ENCODE assay signal across 19 cellular contexts in genomic region chrX:51608071-51608470, GRCh38. TPM values are rescaled to one million over a fixed set of nuclear protein-coding genes. Genes with fewer than 3 reads are reported as not detected.
A peak's percentile ranks its signal among the peaks of the same experiment; 100 is the strongest.
DNase-seq lines count a peak whose midpoint lies in the region; ATAC-seq and TF ChIP-seq lines count a peak whose summit lies in the region.
"Had no signal": no experiment of that assay in that cellular context is flagged by ENCODE, and none has a peak within 500 bp of the region (broad histone marks: within the 10 kb centered on the region; RNA-seq: fewer than 3 reads in every experiment).

No MANE protein-coding gene starts in this region.

- H4K20me1 ChIP-seq in GM23248 (ENCODE audit: insufficient read depth), result no peaks in the 10 kb centered on the region

- peak overlapping the region in 1 of 2 donors; percentile 31 for H3K4me3 Mint-ChIP-seq in CD14-positive monocyte
- H3K4me3 Mint-ChIP-seq in activated naive CD8-positive, alpha-beta T cell treated with anti-CD3 and anti-CD28 coated beads, Interleukin-2, amount 50 U/mL, for 24 hours, result no peak overlapping the region
- H3K4me3 Mint-ChIP-seq in CD8-positive, alpha-beta T cell, result no peak overlapping the region
- H3K4me3 Mint-ChIP-seq: CD8-positive, alpha-beta memory T cell had no signal

- H3K9me2 ChIP-seq in GM23248 (ENCODE audit: insufficient read depth), result no peaks in the 10 kb centered on the region

- H3K4me3 ChIP-seq in GM23248 (0 out of 2 replicates have a peak overlapping the region, but pooled peaks have one; percentile 29), mesenchymal stem cell (ENCODE audit: insufficient read depth in 1 of 2, low read depth in 1 of 2, low read length in 2 of 2) (peak overlapping the region in 1 of 2 experiments; percentile 63), esophagus muscularis mucosa (no peak overlapping the region)
- H3K4me3 ChIP-seq in CD8-positive, alpha-beta T cell (ENCODE audit: low read depth, low read length), result no peak overlapping the region
- H3K4me3 ChIP-seq: PC-9, smooth muscle cell, stomach had no signal

- H3K4ac ChIP-seq in mesenchymal stem cell (ENCODE audit: low read depth in 1 of 2, low read length in 2 of 2), result no peak overlapping the region

- no peak overlapping the region for H3K14ac ChIP-seq in mesenchymal stem cell (ENCODE audit: low read length in 2 of 2)

- no peaks in the 10 kb centered on the region for H3K79me2 ChIP-seq in GM23248 (ENCODE audit: insufficient read depth)

- H2BK120ac ChIP-seq in mesenchymal stem cell (ENCODE audit: low read depth, low read length), result no peak overlapping the region

- peak; percentile 66 for ATAC-seq in activated naive CD8-positive, alpha-beta T cell treated with anti-CD3 and anti-CD28 coated beads, Interleukin-2, amount 50 U/mL, for 24 hours
- no peak for ATAC-seq in CD8-positive, alpha-beta T cell
- ATAC-seq in HG03571 (IDR thresholded peaks at IDR 0.05; ENCODE audit: unreplicated experiment), result no peak

- H3K27ac ChIP-seq in GM23248 (peak overlapping the region; percentile 46), mesenchymal stem cell (ENCODE audit: low read length, poor library complexity, severe bottlenecking) (no peak overlapping the region), esophagus muscularis mucosa (replicated peaks in 1 of 4) (no peak overlapping the region)
- no peak overlapping the region for H3K27ac ChIP-seq in CD8-positive, alpha-beta T cell (ENCODE audit: low read depth, low read length)
- H3K27ac ChIP-seq: PC-9, stomach, VCaP had no signal

- H3K36me3 Mint-ChIP-seq in CD14-positive monocyte, result no peaks in the 10 kb centered on the region
- no peaks in the 10 kb centered on the region for H3K36me3 Mint-ChIP-seq in activated naive CD8-positive, alpha-beta T cell treated with anti-CD3 and anti-CD28 coated beads, Interleukin-2, amount 50 U/mL, for 24 hours (ENCODE audit: low read depth)
- no peaks in the 10 kb centered on the region for H3K36me3 Mint-ChIP-seq in CD8-positive, alpha-beta T cell
- H3K36me3 Mint-ChIP-seq: CD8-positive, alpha-beta memory T cell had no signal

- H2AFZ ChIP-seq in GM23248, result no peak overlapping the region
- no peak overlapping the region for H2AFZ ChIP-seq in mesenchymal stem cell (ENCODE audit: low read depth, low read length)
- H2AFZ ChIP-seq: PC-9 had no signal

- peaks cover 8% of the 10 kb centered on the region; the same call in 1 of the 2 replicates for H3F3A ChIP-seq in GM23248 (ENCODE audit: insufficient read depth)

- H3K9ac ChIP-seq in GM23248 (no peak overlapping the region), mesenchymal stem cell (ENCODE audit: low read length) (peak overlapping the region; percentile 56)

- H3K27me3 Mint-ChIP-seq in CD14-positive monocyte (ENCODE audit: low read depth in 3 of 3), result peaks cover 1 to 6% (median 2%) of the 10 kb centered on the region in 3 donors
- peaks cover 8% of the 10 kb centered on the region for H3K27me3 Mint-ChIP-seq in activated naive CD8-positive, alpha-beta T cell treated with anti-CD3 and anti-CD28 coated beads, Interleukin-2, amount 50 U/mL, for 24 hours
- peaks cover 7% of the 10 kb centered on the region for H3K27me3 Mint-ChIP-seq in CD8-positive, alpha-beta T cell (ENCODE audit: low read depth)

- H3K4me1 ChIP-seq in GM23248 (ENCODE audit: insufficient read depth) (peaks cover 4% of the 10 kb centered on the region; the same call in 1 of the 2 replicates), mesenchymal stem cell (ENCODE audit: control insufficient read depth, insufficient read depth, low read depth, low read length) (no peaks in the 10 kb centered on the region), esophagus muscularis mucosa (no peaks in the 10 kb centered on the region)
- H3K4me1 ChIP-seq in CD8-positive, alpha-beta T cell (ENCODE audit: insufficient read depth, low read length), result no peaks in the 10 kb centered on the region
- H3K4me1 ChIP-seq: stomach had no signal

- H2BK15ac ChIP-seq in mesenchymal stem cell (ENCODE audit: low read depth, poor library complexity, severe bottlenecking), result no peak overlapping the region

- 0% methylated on average over 1 of the region's 1 CpG for WGBS in GM23248 (ENCODE audit: low coverage in 1 of 2, low lambda C conversion rate in 2 of 2, missing lambda C conversion rate in 2 of 2), 2 experiments
- WGBS in mesenchymal stem cell, result 40% methylated on average over 1 of the region's 1 CpG
- 50% methylated on average over 1 of the region's 1 CpG for WGBS in esophagus muscularis mucosa

- in situ Hi-C loops in GM23248 (cut with MboI), result loop anchor here (25.0 kb wide), 1 partner anchor 629 kb away; no protein-coding TSS in a partner anchor

- CTCF ChIA-PET in CD8-positive, alpha-beta T cell (lab: Charles Lee), result no interaction called here

- no peak for TF ChIP-seq EP300 in esophagus muscularis mucosa (IDR thresholded peaks at IDR 0.05)

- no peaks in the 10 kb centered on the region for H3K27me3 ChIP-seq in GM23248 (replicated peaks; ENCODE audit: insufficient read depth)
- peaks cover 0 to 42% of the 10 kb centered on the region in 2 experiments for H3K27me3 ChIP-seq in mesenchymal stem cell (ENCODE audit: control insufficient read depth in 1 of 2, insufficient read depth in 1 of 2, low read length in 2 of 2)
- H3K27me3 ChIP-seq in CD8-positive, alpha-beta T cell (ENCODE audit: insufficient read depth, low read length), result no peaks in the 10 kb centered on the region
- H3K27me3 ChIP-seq in esophagus muscularis mucosa, result no peaks in the 10 kb centered on the region

- no peak overlapping the region for H2BK5ac ChIP-seq in mesenchymal stem cell (ENCODE audit: low read depth, low read length, poor library complexity, severe bottlenecking)

- POLR2A ChIA-PET in CD8-positive, alpha-beta T cell (lab: Charles Lee), result no interaction called here

- H3K9me3 Mint-ChIP-seq in CD14-positive monocyte, result no peaks in the 10 kb centered on the region
- no peaks in the 10 kb centered on the region for H3K9me3 Mint-ChIP-seq in activated naive CD8-positive, alpha-beta T cell treated with anti-CD3 and anti-CD28 coated beads, Interleukin-2, amount 50 U/mL, for 24 hours
- no peaks in the 10 kb centered on the region for H3K9me3 Mint-ChIP-seq in CD8-positive, alpha-beta T cell
- H3K9me3 Mint-ChIP-seq: CD8-positive, alpha-beta memory T cell had no signal

- H4K91ac ChIP-seq in mesenchymal stem cell (ENCODE audit: low read length), result no peak overlapping the region

- H3K36me3 ChIP-seq in GM23248 (ENCODE audit: low read depth) (no peaks in the 10 kb centered on the region), mesenchymal stem cell (ENCODE audit: control insufficient read depth in 1 of 2, insufficient read depth in 2 of 2, low read depth in 1 of 2, low read length in 2 of 2) (no peaks in the 10 kb centered on the region), esophagus muscularis mucosa (no peaks in the 10 kb centered on the region)
- H3K36me3 ChIP-seq in CD8-positive, alpha-beta T cell (ENCODE audit: insufficient read depth, low read length), result no peaks in the 10 kb centered on the region
- H3K36me3 ChIP-seq: stomach had no signal

- H3K4me1 Mint-ChIP-seq in CD14-positive monocyte, result peaks cover 12% of the 10 kb centered on the region
- H3K4me1 Mint-ChIP-seq in activated naive CD8-positive, alpha-beta T cell treated with anti-CD3 and anti-CD28 coated beads, Interleukin-2, amount 50 U/mL, for 24 hours, result peaks cover 12% of the 10 kb centered on the region
- H3K4me1 Mint-ChIP-seq in CD8-positive, alpha-beta T cell (ENCODE audit: low read depth), result no peaks in the 10 kb centered on the region
- H3K4me1 Mint-ChIP-seq: CD8-positive, alpha-beta memory T cell had no signal

- no peak overlapping the region for H4K8ac ChIP-seq in mesenchymal stem cell (ENCODE audit: low read length)

- H3K79me1 ChIP-seq in mesenchymal stem cell (replicated peaks; ENCODE audit: low read length, poor library complexity, severe bottlenecking), result no peaks in the 10 kb centered on the region

- intact Hi-C loops in CD14-positive monocyte (cut with micrococcal nuclease), result no loop called here
- intact Hi-C loops in CD8-positive, alpha-beta T cell (cut with DNase I, micrococcal nuclease), result no loop called here
- intact Hi-C loops in esophagus muscularis mucosa (cut with DNase I), result no loop called here

- no peak overlapping the region for H3K18ac ChIP-seq in mesenchymal stem cell (ENCODE audit: low read depth in 1 of 2, low read length in 2 of 2)

- H3K23ac ChIP-seq in mesenchymal stem cell (ENCODE audit: low read length in 2 of 2), result no peak overlapping the region

- no peak overlapping the region for H2AK5ac ChIP-seq in mesenchymal stem cell (ENCODE audit: low read length, severe bottlenecking)

- H3K9me3 ChIP-seq in GM23248 (ENCODE audit: low read depth) (no peaks in the 10 kb centered on the region), mesenchymal stem cell (ENCODE audit: control insufficient read depth, low read length) (no peaks in the 10 kb centered on the region), esophagus muscularis mucosa (no peaks in the 10 kb centered on the region)
- H3K9me3 ChIP-seq in CD8-positive, alpha-beta T cell (ENCODE audit: low read length), result no peaks in the 10 kb centered on the region
- H3K9me3 ChIP-seq: stomach had no signal

- no peak for TF ChIP-seq POLR2A in esophagus muscularis mucosa (IDR thresholded peaks at IDR 0.05; ENCODE audit: low read depth)

- no peak overlapping the region for H2BK12ac ChIP-seq in mesenchymal stem cell (ENCODE audit: low read length in 2 of 2)

- H3K4me2 ChIP-seq in GM23248 (ENCODE audit: unreplicated experiment) (no peak overlapping the region), mesenchymal stem cell (ENCODE audit: low read length, poor library complexity, severe bottlenecking) (no peak overlapping the region)
- H3K4me2 ChIP-seq: PC-9, smooth muscle cell had no signal

- DNase-seq in CD14-positive monocyte (ENCODE audit: low spot score) (no peak), GM23248 (peak; percentile 57), mesenchymal stem cell (peak; percentile 41), esophagus muscularis mucosa (ENCODE audit: extremely low spot score) (no peak)
- DNase-seq in activated naive CD8-positive, alpha-beta T cell treated with anti-CD3 and anti-CD28 coated beads, Interleukin-2, amount 50 U/mL, for 24 hours, result no peak
- DNase-seq in CD8-positive, alpha-beta T cell, result no peak
- DNase-seq: activated naive CD4-positive, alpha-beta T cell treated with anti-CD3 and anti-CD28 coated beads, Interleukin-2, amount 50 U/mL, for 16 hours; caudate nucleus; CD8-positive, alpha-beta memory T cell; glutamatergic neuron; islet precursor cell; KBM-7; NCI-H146; NCI-H446; PC-9; stomach had no signal

- H3K27ac Mint-ChIP-seq in CD14-positive monocyte, result peak overlapping the region in 4 of 7 donors; percentile 4 to 39 (median 28)
- H3K27ac Mint-ChIP-seq in activated naive CD8-positive, alpha-beta T cell treated with anti-CD3 and anti-CD28 coated beads, Interleukin-2, amount 50 U/mL, for 24 hours, result peak overlapping the region; percentile 72
- H3K27ac Mint-ChIP-seq in CD8-positive, alpha-beta T cell, result no peak overlapping the region
- H3K27ac Mint-ChIP-seq: CD8-positive, alpha-beta memory T cell had no signal

- TF ChIP-seq CTCF in CD14-positive monocyte (IDR thresholded peaks at IDR 0.05) (no peak), esophagus muscularis mucosa (IDR thresholded peaks at IDR 0.05) (no peak)
- no peak for TF ChIP-seq CTCF in CD8-positive, alpha-beta T cell (IDR thresholded peaks at IDR 0.05)

RNA-seq across cellular contexts. Expression of gene CENPVL3, which starts 10.6 kb away (rescaled TPM):
- not detected for polyA plus RNA-seq in CD14-positive monocyte
- not detected in 2 replicates for total RNA-seq in GM23248 (2014; rRNA removed; shearing (Covaris generic))
- polyA plus RNA-seq in GM23248 (2016; fragmentation: Nextera tagmentation; extraction: Ambion mirVana), result not detected in 2 replicates
- polyA plus RNA-seq in mesenchymal stem cell (2013, experiment 1 of 2), result 0.26 TPM
- polyA plus RNA-seq in mesenchymal stem cell (2013, experiment 2 of 2), result 0.16 TPM
- not detected for total RNA-seq in CD8-positive, alpha-beta T cell
- not detected for total RNA-seq in esophagus muscularis mucosa
- total RNA-seq: PC-9, stomach had no signal
- polyA plus RNA-seq: CD8-positive, alpha-beta memory T cell; smooth muscle cell; stomach had no signal

Comparison
In these comparisons a context has a peak if more than half of its experiments do, and no peak if none do; other contexts are left out.
1. DNase-seq: peak in GM23248 (single experiment) and mesenchymal stem cell (single experiment); none in CD14-positive monocyte (single experiment), activated naive CD8-positive, alpha-beta T cell treated with anti-CD3 and anti-CD28 coated beads, Interleukin-2, amount 50 U/mL, for 24 hours (single experiment), CD8-positive, alpha-beta T cell (0 of 7) and esophagus muscularis mucosa (single experiment).